In the genomic region with DNA sequence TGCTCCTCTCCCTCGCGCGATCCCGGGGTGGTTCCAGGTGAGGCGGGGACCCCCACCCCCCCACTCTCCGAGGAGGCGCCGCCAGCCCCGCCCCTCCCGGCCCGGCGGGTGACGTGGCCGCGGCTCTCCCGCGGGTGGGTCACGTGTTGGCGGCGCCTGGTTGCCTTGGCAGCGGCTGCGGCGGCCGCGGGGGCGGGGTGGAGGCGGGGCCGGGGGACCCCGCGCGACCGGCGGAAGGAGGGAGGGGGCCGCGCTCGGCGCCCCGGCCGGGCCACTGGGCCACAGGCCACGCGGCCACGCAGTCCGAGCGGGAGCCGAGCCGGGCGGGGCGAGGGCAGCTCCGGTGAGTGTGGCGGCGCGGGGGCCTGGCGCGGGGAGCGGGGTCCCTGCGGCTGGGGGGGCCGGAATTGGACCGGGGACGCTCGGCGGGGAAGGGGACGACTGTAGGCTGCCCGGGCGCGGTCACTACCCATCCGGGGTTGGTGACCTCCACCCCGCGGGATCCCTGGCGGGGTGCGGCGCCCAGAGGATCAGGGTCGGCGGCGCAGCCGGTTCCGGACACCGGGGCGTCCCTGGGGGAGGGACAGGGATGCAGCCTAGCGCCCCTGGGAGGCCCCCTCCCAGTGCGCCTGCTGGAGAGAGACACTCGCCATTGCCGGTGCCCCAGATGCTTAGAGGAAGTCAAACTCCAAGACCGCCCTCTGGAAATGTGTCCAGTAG, we compare ENCODE assay signal across 8 cellular contexts. TPM values are rescaled to one million over a fixed set of nuclear protein-coding genes. Genes with fewer than 3 reads are reported as not detected.
DNase-seq lines count a peak whose midpoint lies in the region; ATAC-seq and TF ChIP-seq lines count a peak whose summit lies in the region.

A gene (plus strand): TSS at position 257 of the 720 bp plus-strand sequence. CDS start 5,382 bp downstream, outside the sequence.

- H3K27ac ChIP-seq in KMS-11 (peak within 1 kb of the TSS; percentile 97), adipose tissue (ENCODE audit: low read depth, low read length) (no peak within 1 kb of the TSS), upper lobe of right lung (peak within 1 kb of the TSS; percentile 79)

- WGBS in adipose tissue, 3 donors: 0 to 1% (median 1%) methylated on average over 22 to 82 of the region's 83 CpGs

- peak within 1 kb of the TSS; percentile 88 for H3K9ac ChIP-seq in KMS-11

- H3K36me3 ChIP-seq in KMS-11 (ENCODE audit: insufficient read depth): peaks cover 3% of the 10 kb centered on the region; the same call in 1 of the 2 replicates
- no peaks in the 10 kb centered on the region for H3K36me3 ChIP-seq in upper lobe of right lung

- H3K4me3 ChIP-seq in KMS-11 (IDR thresholded peaks at IDR 0.05; ENCODE audit: insufficient read depth, low read depth, low read length) (peak within 1 kb of the TSS; percentile 42), upper lobe of right lung (peak within 1 kb of the TSS; percentile 81)

- H3K9me3 ChIP-seq in upper lobe of right lung: no peaks in the 10 kb centered on the region

- intact Hi-C loops in left cardiac atrium (cut with DNase I): no loop called here
- intact Hi-C loops in upper lobe of right lung (cut with DNase I): no loop called here

- TF ChIP-seq CTCF in KMS-11 (conservative IDR thresholded peaks at IDR 0.05; ENCODE audit: low read depth, low read length): no peak
- no peak for TF ChIP-seq CTCF in progenitor cell of endocrine pancreas (IDR thresholded peaks at IDR 0.05; ENCODE audit: unreplicated experiment)
- no peak for TF ChIP-seq CTCF in upper lobe of right lung (IDR thresholded peaks at IDR 0.05)

- H3K4me1 Mint-ChIP-seq in progenitor cell of endocrine pancreas (ENCODE audit: low read depth): peaks cover 11% of the 10 kb centered on the region

- H3K79me2 ChIP-seq in KMS-11 (ENCODE audit: insufficient read depth, low read depth): peaks cover 58% of the 10 kb centered on the region

- peak within 1 kb of the TSS; percentile 91 for H3K27ac Mint-ChIP-seq in progenitor cell of endocrine pancreas

- no peaks in the 10 kb centered on the region for H3K27me3 Mint-ChIP-seq in progenitor cell of endocrine pancreas

- H3K4me1 ChIP-seq in KMS-11 (ENCODE audit: low read depth, poor library complexity, severe bottlenecking) (peaks cover 80% of the 10 kb centered on the region), upper lobe of right lung (peaks cover 14% of the 10 kb centered on the region)

- no peaks in the 10 kb centered on the region for H3K9me3 Mint-ChIP-seq in progenitor cell of endocrine pancreas (ENCODE audit: low read depth)

- no peaks in the 10 kb centered on the region for H3K27me3 ChIP-seq in KMS-11 (ENCODE audit: insufficient read depth, low read depth)
- H3K27me3 ChIP-seq in upper lobe of right lung: no peaks in the 10 kb centered on the region

- DNase-seq in DMS153 (lab: John Stamatoyannopoulos, UW) (peak; percentile 10), T-helper 1 cell (peak; percentile 76 to 91 (median 80)), left cardiac atrium (peak; percentile 88), progenitor cell of endocrine pancreas (ENCODE audit: low spot score, unreplicated experiment) (peak; percentile 77), upper lobe of right lung (peak; percentile 91)

- ATAC-seq in GM21447 (IDR thresholded peaks at IDR 0.05; ENCODE audit: unreplicated experiment): peak; percentile 48
- ATAC-seq in left cardiac atrium: peak; percentile 87 to 93
- peak; percentile 87 for ATAC-seq in upper lobe of right lung

- no peaks in the 10 kb centered on the region for H4K20me1 ChIP-seq in KMS-11 (ENCODE audit: insufficient read depth)

- peak within 1 kb of the TSS; percentile 80 for H3K4me3 Mint-ChIP-seq in progenitor cell of endocrine pancreas (ENCODE audit: low read depth)

- H2AFZ ChIP-seq in KMS-11 (ENCODE audit: low read depth): peak within 1 kb of the TSS; percentile 34; the same call in 1 of the 2 replicates

- peaks cover 3% of the 10 kb centered on the region for H3K36me3 Mint-ChIP-seq in progenitor cell of endocrine pancreas (ENCODE audit: insufficient read depth)

- H3K4me2 ChIP-seq in KMS-11: peak within 1 kb of the TSS; percentile 90

RNA-seq across cellular contexts. Expression of the gene that starts here (rescaled TPM):
- 10 to 100 TPM in 2 of 3 donors, 1 to 10 TPM in 1; 5.4 to 17.8 (median 11.6) TPM for polyA plus RNA-seq in adipose tissue
- total RNA-seq in left cardiac atrium (10 to 100 TPM in 1 of 2 donors, 1 to 10 TPM in 1; 6.0 to 12.1 TPM), progenitor cell of endocrine pancreas (35.4 and 41.8 TPM in 2 replicates), upper lobe of right lung (20.0 TPM)

Comparison
In these comparisons a context has a peak if more than half of its experiments do, and no peak if none do; other contexts are left out.
1. DNase-seq: peak in every context shown above with its lines; median percentile 91 in upper lobe of right lung; 88 in left cardiac atrium; 80 in T-helper 1 cell; 77 in progenitor cell of endocrine pancreas; 10 in DMS153.